1 cellular context compared by ENCODE assay signal in genomic region chr11:809287-810039, GRCh38.
TF ChIP-seq lines count a peak whose summit lies in the region.

Gene RPLP2, plus strand, starts transcription at chr11:809967. Its CDS starts 268 bp downstream, at chr11:810235.

TF ChIP-seq in GM12878, 131 proteins besides CTCF, POLR2A, EP300 and RAD21 (continued from another document):
- TF ChIP-seq ZNF687 (IDR thresholded peaks at IDR 0.05), result peak; percentile 18; the same call in 1 of the 2 replicates
- TF ChIP-seq CHD1 (IDR thresholded peaks at IDR 0.05; ENCODE audit: low read depth, low read length), result no peak
- peak; percentile 66; the same call in 1 of the 2 replicates for TF ChIP-seq CBFB (IDR thresholded peaks at IDR 0.05; ENCODE audit: low read depth)
